ENCODE assay signal across 9 cellular contexts in genomic region chr3:126212629-126213375, GRCh38. TPM values are rescaled to one million over a fixed set of nuclear protein-coding genes. Genes with fewer than 3 reads are reported as not detected.
DNase-seq lines count a peak whose midpoint lies in the region; ATAC-seq and TF ChIP-seq lines count a peak whose summit lies in the region.
"Had no signal": no experiment of that assay in that cellular context is flagged by ENCODE, and none has a peak within 500 bp of the region (broad histone marks: within the 10 kb centered on the region; RNA-seq: fewer than 3 reads in every experiment).

No MANE protein-coding gene starts in this region.

- H3K9me3 Mint-ChIP-seq in HFFc6 (peaks cover 3% of the 10 kb centered on the region; the same call in 1 of the 2 replicates), osteocyte (ENCODE audit: unreplicated experiment) (no peaks in the 10 kb centered on the region)
- no peaks in the 10 kb centered on the region for H3K9me3 Mint-ChIP-seq in activated T-helper 1 cell treated with anti-CD3 and anti-CD28 coated beads, Interleukin-12 subunit alpha, Interleukin-12 subunit beta, Interleukin-2, Interleukin-4 antibody, amounts not matched to agents 30 ng/mL and 10 ng/mL and 1 ng/mL, durations not matched to agents 14 hours and 24 hours and 36 hours

- ATAC-seq in Right ventricle myocardium superior (ENCODE audit: poor library complexity) (peak; percentile 86), HG03571 (IDR thresholded peaks at IDR 0.05; ENCODE audit: unreplicated experiment) (no peak), HG03565 (IDR thresholded peaks at IDR 0.05; ENCODE audit: unreplicated experiment) (no peak)

- H3K27ac Mint-ChIP-seq in HFFc6 = peak overlapping the region; percentile 95
- H3K27ac Mint-ChIP-seq in activated T-helper 1 cell treated with anti-CD3 and anti-CD28 coated beads, Interleukin-12 subunit alpha, Interleukin-12 subunit beta, Interleukin-2, Interleukin-4 antibody, amounts not matched to agents 30 ng/mL and 10 ng/mL and 1 ng/mL, durations not matched to agents 14 hours and 24 hours and 36 hours = no peak overlapping the region
- peak overlapping the region; percentile 82 for H3K27ac Mint-ChIP-seq in osteocyte (ENCODE audit: unreplicated experiment)

- H3K36me3 Mint-ChIP-seq in HFFc6 (ENCODE audit: low read depth) (peaks cover 9% of the 10 kb centered on the region), osteocyte (ENCODE audit: unreplicated experiment) (no peaks in the 10 kb centered on the region)
- H3K36me3 Mint-ChIP-seq in activated T-helper 1 cell treated with anti-CD3 and anti-CD28 coated beads, Interleukin-12 subunit alpha, Interleukin-12 subunit beta, Interleukin-2, Interleukin-4 antibody, amounts not matched to agents 30 ng/mL and 10 ng/mL and 1 ng/mL, durations not matched to agents 14 hours and 24 hours and 36 hours (ENCODE audit: low read depth) = no peaks in the 10 kb centered on the region

- H3K27me3 Mint-ChIP-seq in HFFc6 (ENCODE audit: insufficient read depth) (peaks cover 1% of the 10 kb centered on the region; the same call in 1 of the 2 replicates), osteocyte (ENCODE audit: unreplicated experiment) (no peaks in the 10 kb centered on the region)
- peaks cover 44% of the 10 kb centered on the region for H3K27me3 Mint-ChIP-seq in activated T-helper 1 cell treated with anti-CD3 and anti-CD28 coated beads, Interleukin-12 subunit alpha, Interleukin-12 subunit beta, Interleukin-2, Interleukin-4 antibody, amounts not matched to agents 30 ng/mL and 10 ng/mL and 1 ng/mL, durations not matched to agents 14 hours and 24 hours and 36 hours (ENCODE audit: insufficient read depth)

- peaks cover 80% of the 10 kb centered on the region for H3K4me1 Mint-ChIP-seq in HFFc6 (ENCODE audit: low read depth)
- no peaks in the 10 kb centered on the region for H3K4me1 Mint-ChIP-seq in activated T-helper 1 cell treated with anti-CD3 and anti-CD28 coated beads, Interleukin-12 subunit alpha, Interleukin-12 subunit beta, Interleukin-2, Interleukin-4 antibody, amounts not matched to agents 30 ng/mL and 10 ng/mL and 1 ng/mL, durations not matched to agents 14 hours and 24 hours and 36 hours (ENCODE audit: low read depth)
- peaks cover 34% of the 10 kb centered on the region for H3K4me1 Mint-ChIP-seq in osteocyte (ENCODE audit: unreplicated experiment)

- peak; percentile 73 for TF ChIP-seq CTCF in HFFc6 (IDR thresholded peaks at IDR 0.05)
- peak; percentile 56 for TF ChIP-seq CTCF in osteocyte (IDR thresholded peaks at IDR 0.05)

- intact Hi-C loops in activated T-helper 1 cell treated with anti-CD3 and anti-CD28 coated beads, Interleukin-12 subunit alpha, Interleukin-12 subunit beta, Interleukin-2, Interleukin-4 antibody, amounts not matched to agents 30 ng/mL and 10 ng/mL and 1 ng/mL, durations not matched to agents 14 hours and 24 hours and 36 hours (cut with micrococcal nuclease) = no loop called here
- intact Hi-C loops in Right ventricle myocardium superior (cut with DNase I) = no loop called here

- H3K4me3 Mint-ChIP-seq in HFFc6 = peak overlapping the region; percentile 76
- peak overlapping the region; percentile 30 for H3K4me3 Mint-ChIP-seq in activated T-helper 1 cell treated with anti-CD3 and anti-CD28 coated beads, Interleukin-12 subunit alpha, Interleukin-12 subunit beta, Interleukin-2, Interleukin-4 antibody, amounts not matched to agents 30 ng/mL and 10 ng/mL and 1 ng/mL, durations not matched to agents 14 hours and 24 hours and 36 hours
- peak overlapping the region; percentile 61 for H3K4me3 Mint-ChIP-seq in osteocyte (ENCODE audit: unreplicated experiment)

- DNase-seq in Ammon's horn (ENCODE audit: low spot score) (peak; percentile 32), HFFc6 (peak; percentile 38), Right ventricle myocardium superior (peak; percentile 73), osteocyte (ENCODE audit: extremely low spot score, unreplicated experiment) (no peak), T-helper 9 cell (no peak)
- DNase-seq in activated T-helper 1 cell treated with anti-CD3 and anti-CD28 coated beads, Interleukin-12 subunit alpha, Interleukin-12 subunit beta, Interleukin-2, Interleukin-4 antibody, amounts not matched to agents 30 ng/mL and 10 ng/mL and 1 ng/mL, durations not matched to agents 14 hours and 24 hours and 36 hours (ENCODE audit: low spot score) = no peak

RNA-seq across cellular contexts. Expression of gene ALDH1L1, which starts 32.4 kb away (rescaled TPM):
- total RNA-seq in HFFc6 (2021; fragmentation: NEBNext Ultra II Directional; extraction: Animal tissue kit (Norgen Biotek cat#: 25700)) = under 1 TPM in 1 of 6 experiments, not detected in 5; 0.05 TPM
- not detected in 2 replicates for total RNA-seq in activated T-helper 1 cell treated with anti-CD3 and anti-CD28 coated beads, Interleukin-12 subunit alpha, Interleukin-12 subunit beta, Interleukin-2, Interleukin-4 antibody, amounts not matched to agents 30 ng/mL and 10 ng/mL and 1 ng/mL, durations not matched to agents 14 hours and 24 hours and 36 hours
- total RNA-seq in Right ventricle myocardium superior (21.5 TPM), osteocyte (1.4 and 1.5 TPM in 2 replicates)
- total RNA-seq: mononuclear cell had no signal

Comparison
In these comparisons a context has a peak if more than half of its experiments do, and no peak if none do; other contexts are left out.
1. DNase-seq: peak in Ammon's horn (single experiment), HFFc6 (single experiment) and Right ventricle myocardium superior (single experiment); none in activated T-helper 1 cell treated with anti-CD3 and anti-CD28 coated beads, Interleukin-12 subunit alpha, Interleukin-12 subunit beta, Interleukin-2, Interleukin-4 antibody, amounts not matched to agents 30 ng/mL and 10 ng/mL and 1 ng/mL, durations not matched to agents 14 hours and 24 hours and 36 hours (single experiment), osteocyte (single experiment) and T-helper 9 cell (single experiment).
2. Peak in every context shown above with its lines, with median percentiles within 50 percentile points of each other: H3K4me3 Mint-ChIP-seq.